8 cellular contexts compared by ENCODE assay signal in the genomic region with DNA sequence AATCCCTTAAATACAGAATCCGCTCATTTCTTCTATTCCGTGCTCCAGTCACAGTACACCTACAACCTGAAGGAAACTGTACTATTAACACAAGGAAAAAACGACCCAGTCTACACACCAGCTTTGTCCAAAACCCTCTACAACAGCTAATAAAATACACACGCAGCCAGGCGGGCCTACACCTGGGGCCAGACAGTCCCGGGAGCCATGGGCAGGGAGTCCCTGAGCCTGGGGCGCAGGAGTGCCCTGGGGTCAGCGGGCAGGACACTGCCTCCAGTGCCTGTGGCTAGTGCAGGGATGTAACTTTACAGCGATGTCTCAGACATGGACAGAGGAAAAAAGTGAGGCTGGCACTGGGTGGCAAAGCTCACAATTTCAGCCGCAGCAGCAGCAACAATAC. TPM values are rescaled to one million over a fixed set of nuclear protein-coding genes. Genes with fewer than 3 reads are reported as not detected.
DNase-seq lines count a peak whose midpoint lies in the region; ATAC-seq and TF ChIP-seq lines count a peak whose summit lies in the region.

No MANE protein-coding gene starts in this region.

- no peaks in the 10 kb centered on the region for H3K27me3 Mint-ChIP-seq in WTC11 (ENCODE audit: low read depth)
- H3K27me3 Mint-ChIP-seq in stimulated activated naive CD8-positive, alpha-beta T cell treated with anti-CD3 and anti-CD28 coated beads, Interleukin-15, amount 100 ng/mL, for 72 hours, result no peaks in the 10 kb centered on the region

- peak overlapping the region; percentile 44 for H3K4me3 ChIP-seq in cardiac muscle cell
- H3K4me3 ChIP-seq in heart left ventricle, result no peak overlapping the region
- H3K4me3 ChIP-seq in iPS-18a (ENCODE audit: low read length), result peak overlapping the region; percentile 71

- intact Hi-C loops in heart left ventricle (cut with DNase I), result no loop called here

- no peak overlapping the region for H3K27ac ChIP-seq in cardiac muscle cell
- H3K27ac ChIP-seq in heart left ventricle, result no peak overlapping the region
- H3K27ac ChIP-seq in iPS-18a (ENCODE audit: low read length), result no peak overlapping the region

- POLR2A ChIA-PET in WTC11 (lab: Charles Lee), result interaction anchor here (1.4 kb wide), 2 partner anchors 27 to 37 kb away, joined by 3 to 12 read pairs; no protein-coding TSS in a partner anchor

- TF ChIP-seq CTCF in cardiac muscle cell (IDR thresholded peaks at IDR 0.05; ENCODE audit: low read depth, low read length) (no peak), heart left ventricle (IDR thresholded peaks at IDR 0.05) (no peak), WTC11 (IDR thresholded peaks at IDR 0.05) (no peak)

- 87 to 93% (median 89%) methylated on average over 10 of the region's 10 CpGs for WGBS in heart left ventricle, 4 donors

- TF ChIP-seq POLR2A in heart left ventricle (IDR thresholded peaks at IDR 0.05), result no peak

- no peaks in the 10 kb centered on the region for H3K4me1 ChIP-seq in cardiac muscle cell (ENCODE audit: low read depth)
- H3K4me1 ChIP-seq in heart left ventricle, result peaks cover 3 to 27% (median 14%) of the 10 kb centered on the region in 12 donors
- H3K4me1 ChIP-seq in iPS-18a (ENCODE audit: control insufficient read depth, low read depth, low read length), result peaks cover 15% of the 10 kb centered on the region

- peak overlapping the region; percentile 90; the same call in 1 of the 2 replicates for H3K27ac Mint-ChIP-seq in WTC11
- H3K27ac Mint-ChIP-seq in stimulated activated naive CD8-positive, alpha-beta T cell treated with anti-CD3 and anti-CD28 coated beads, Interleukin-15, amount 100 ng/mL, for 72 hours, result peak overlapping the region; percentile 54 to 88

- H3K9ac ChIP-seq in iPS-18a (ENCODE audit: low read length), result no peak overlapping the region

- peaks cover 18% of the 10 kb centered on the region for H3K4me1 Mint-ChIP-seq in WTC11
- peaks cover 36% of the 10 kb centered on the region for H3K4me1 Mint-ChIP-seq in stimulated activated naive CD8-positive, alpha-beta T cell treated with anti-CD3 and anti-CD28 coated beads, Interleukin-15, amount 100 ng/mL, for 72 hours

- peaks cover 2% of the 10 kb centered on the region; the same call in 1 of the 2 replicates for H3K36me3 Mint-ChIP-seq in WTC11

- H3K36me3 ChIP-seq in cardiac muscle cell (no peaks in the 10 kb centered on the region), heart left ventricle (peaks cover 0 to 56% (median 30%) of the 10 kb centered on the region in 9 donors), iPS-18a (ENCODE audit: control insufficient read depth, low read depth, low read length) (no peaks in the 10 kb centered on the region)

- no peak for ATAC-seq in heart left ventricle
- peak; percentile 2; the same call in 1 of the 2 replicates for ATAC-seq in WTC11
- ATAC-seq in stimulated activated naive CD8-positive, alpha-beta T cell treated with anti-CD3 and anti-CD28 coated beads, Interleukin-15, amount 100 ng/mL, for 72 hours, result no peak
- ATAC-seq in GM19467 (IDR thresholded peaks at IDR 0.05; ENCODE audit: unreplicated experiment), result no peak

- H3K27me3 ChIP-seq in cardiac muscle cell (peaks cover 3% of the 10 kb centered on the region), heart left ventricle (no peaks in the 10 kb centered on the region), iPS-18a (ENCODE audit: control insufficient read depth, insufficient read depth, low read length) (peaks cover 8% of the 10 kb centered on the region)

- H3K4me3 Mint-ChIP-seq in WTC11, result peak overlapping the region; percentile 85
- peak overlapping the region; percentile 83 to 84 for H3K4me3 Mint-ChIP-seq in stimulated activated naive CD8-positive, alpha-beta T cell treated with anti-CD3 and anti-CD28 coated beads, Interleukin-15, amount 100 ng/mL, for 72 hours

- no peaks in the 10 kb centered on the region for H3K9me3 Mint-ChIP-seq in WTC11
- no peaks in the 10 kb centered on the region for H3K9me3 Mint-ChIP-seq in stimulated activated naive CD8-positive, alpha-beta T cell treated with anti-CD3 and anti-CD28 coated beads, Interleukin-15, amount 100 ng/mL, for 72 hours

- CTCF ChIA-PET in WTC11 (lab: Charles Lee), result interaction anchor here (0.5 to 3.1 kb wide), 14 partner anchors 9 to 659 kb away, joined by 3 to 31 read pairs (median 4); partner anchors contain the start of genes MAPK8IP3 and NPW

- H3K9me3 ChIP-seq in cardiac muscle cell (ENCODE audit: low read depth), result no peaks in the 10 kb centered on the region
- H3K9me3 ChIP-seq in heart left ventricle, result no peaks in the 10 kb centered on the region
- no peaks in the 10 kb centered on the region for H3K9me3 ChIP-seq in iPS-18a (ENCODE audit: control insufficient read depth, low read depth, low read length)

- DNase-seq in cardiac muscle cell (ENCODE audit: low read depth in 1 of 2, low spot score in 1 of 2) (no peak), heart left ventricle (no peak), WTC11 (ENCODE audit: low spot score) (no peak), COR-L47 (lab: John Stamatoyannopoulos, UW) (no peak), amniotic stem cell (lab: John Stamatoyannopoulos, UW) (no peak)
- no peak for DNase-seq in stimulated activated naive CD8-positive, alpha-beta T cell treated with anti-CD3 and anti-CD28 coated beads, Interleukin-15, amount 100 ng/mL, for 72 hours

TF ChIP-seq in WTC11, 78 proteins besides CTCF, POLR2A, EP300 and RAD21 (continues in another document):
- TF ChIP-seq MXD4 (CRISPR knock-in tag; IDR thresholded peaks at IDR 0.05; ENCODE audit: borderline replicate concordance) (no peak), GTF2I (CRISPR knock-in tag; conservative IDR thresholded peaks at IDR 0.05) (no peak), FOXJ3 (CRISPR knock-in tag; IDR thresholded peaks at IDR 0.05; ENCODE audit: borderline replicate concordance) (no peak), PREB (CRISPR knock-in tag; IDR thresholded peaks at IDR 0.05; ENCODE audit: borderline replicate concordance) (no peak), ZNF423 (CRISPR knock-in tag; IDR thresholded peaks at IDR 0.05) (no peak), SP1 (CRISPR knock-in tag; conservative IDR thresholded peaks at IDR 0.05) (no peak)
- TF ChIP-seq, protein P1, sequence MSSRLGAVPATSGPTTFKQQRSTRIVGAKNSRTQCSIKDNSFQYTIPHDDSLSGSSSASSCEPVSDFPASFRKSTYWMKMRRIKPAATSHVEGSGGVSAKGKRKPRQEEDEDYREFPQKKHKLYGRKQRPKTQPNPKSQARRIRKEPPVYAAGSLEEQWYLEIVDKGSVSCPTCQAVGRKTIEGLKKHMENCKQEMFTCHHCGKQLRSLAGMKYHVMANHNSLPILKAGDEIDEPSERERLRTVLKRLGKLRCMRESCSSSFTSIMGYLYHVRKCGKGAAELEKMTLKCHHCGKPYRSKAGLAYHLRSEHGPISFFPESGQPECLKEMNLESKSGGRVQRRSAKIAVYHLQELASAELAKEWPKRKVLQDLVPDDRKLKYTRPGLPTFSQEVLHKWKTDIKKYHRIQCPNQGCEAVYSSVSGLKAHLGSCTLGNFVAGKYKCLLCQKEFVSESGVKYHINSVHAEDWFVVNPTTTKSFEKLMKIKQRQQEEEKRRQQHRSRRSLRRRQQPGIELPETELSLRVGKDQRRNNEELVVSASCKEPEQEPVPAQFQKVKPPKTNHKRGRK (CRISPR knock-in tag; IDR thresholded peaks at IDR 0.05; ENCODE audit: borderline replicate concordance), result no peak
- TF ChIP-seq, protein P2, sequence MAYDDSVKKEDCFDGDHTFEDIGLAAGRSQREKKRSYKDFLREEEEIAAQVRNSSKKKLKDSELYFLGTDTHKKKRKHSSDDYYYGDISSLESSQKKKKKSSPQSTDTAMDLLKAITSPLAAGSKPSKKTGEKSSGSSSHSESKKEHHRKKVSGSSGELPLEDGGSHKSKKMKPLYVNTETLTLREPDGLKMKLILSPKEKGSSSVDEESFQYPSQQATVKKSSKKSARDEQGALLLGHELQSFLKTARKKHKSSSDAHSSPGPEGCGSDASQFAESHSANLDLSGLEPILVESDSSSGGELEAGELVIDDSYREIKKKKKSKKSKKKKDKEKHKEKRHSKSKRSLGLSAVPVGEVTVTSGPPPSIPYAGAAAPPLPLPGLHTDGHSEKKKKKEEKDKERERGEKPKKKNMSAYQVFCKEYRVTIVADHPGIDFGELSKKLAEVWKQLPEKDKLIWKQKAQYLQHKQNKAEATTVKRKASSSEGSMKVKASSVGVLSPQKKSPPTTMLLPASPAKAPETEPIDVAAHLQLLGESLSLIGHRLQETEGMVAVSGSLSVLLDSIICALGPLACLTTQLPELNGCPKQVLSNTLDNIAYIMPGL (CRISPR knock-in tag; IDR thresholded peaks at IDR 0.05), result no peak

RNA-seq across cellular contexts. Expression of gene GNPTG, which starts 28.5 kb away (rescaled TPM):
- total RNA-seq in cardiac muscle cell (60.3 and 62.7 TPM in 2 replicates), heart left ventricle (10 to 100 TPM; 25.4 to 54.2 (median 31.0) TPM), WTC11 (2021) (31.1 to 39.1 TPM (median 35.9 TPM) in 3 replicates)
- polyA plus RNA-seq in cardiac muscle cell (42.5 and 57.0 TPM in 2 replicates), heart left ventricle (10 to 100 TPM; 31.9 to 45.0 TPM)

RNA-seq across cellular contexts. Expression of gene TSR3, which starts 28.5 kb away (rescaled TPM):
- total RNA-seq in cardiac muscle cell (119 and 125 TPM in 2 replicates), heart left ventricle (100 to 1,000 TPM in 1 of 9 donors, 10 to 100 TPM in 8; 46.3 to 108 (median 58.9) TPM), WTC11 (2021) (63.0 to 66.3 TPM (median 66.2 TPM) in 3 replicates)
- polyA plus RNA-seq in cardiac muscle cell (157 and 173 TPM in 2 replicates), heart left ventricle (10 to 100 TPM; 60.0 to 75.4 TPM)

RNA-seq across cellular contexts. Expression of gene UNKL, which starts 34.3 kb away (rescaled TPM):
- total RNA-seq in cardiac muscle cell (19.5 and 35.7 TPM in 2 replicates), heart left ventricle (10 to 100 TPM in 4 of 9 donors, 1 to 10 TPM in 5; 4.3 to 18.3 (median 9.4) TPM), WTC11 (2021) (42.0 to 53.3 TPM (median 42.3 TPM) in 3 replicates)
- polyA plus RNA-seq in cardiac muscle cell (16.5 and 20.5 TPM in 2 replicates), heart left ventricle (1 to 10 TPM; 6.2 to 6.3 TPM)

RNA-seq across cellular contexts. Expression of gene UQCC4, which starts 40.4 kb away (rescaled TPM):
- total RNA-seq in cardiac muscle cell (14.3 and 18.6 TPM in 2 replicates), heart left ventricle (10 to 100 TPM in 7 of 9 donors, 1 to 10 TPM in 2; 8.9 to 21.3 (median 11.9) TPM), WTC11 (2021) (16.2 to 17.0 TPM (median 16.9 TPM) in 3 replicates)
- polyA plus RNA-seq in cardiac muscle cell (24.6 and 36.2 TPM in 2 replicates), heart left ventricle (10 to 100 TPM; 10.9 to 34.2 TPM)

RNA-seq across cellular contexts. Expression of gene BAIAP3, which starts 46.8 kb away (rescaled TPM):
- total RNA-seq in cardiac muscle cell, result 7.4 and 8.1 TPM in 2 replicates
- polyA plus RNA-seq in cardiac muscle cell, result 2.7 and 7.7 TPM in 2 replicates
- total RNA-seq in heart left ventricle, result 1 to 10 TPM in 8 of 9 donors, under 1 TPM in 1; 0.88 to 4.0 (median 2.6) TPM
- polyA plus RNA-seq in heart left ventricle, result 1 to 10 TPM; 1.7 to 2.6 TPM
- total RNA-seq in WTC11 (2021), result 15.2 to 18.8 TPM (median 16.5 TPM) in 3 replicates

Comparison
In these comparisons a context has a peak if more than half of its experiments do, and no peak if none do; other contexts are left out.
1. H3K4me3 ChIP-seq: peak in cardiac muscle cell (single experiment) and iPS-18a (single experiment); none in heart left ventricle (0 of 12).